In genomic region chr10:17622061-17622460, GRCh38 we compare ENCODE assay signal across 21 cellular contexts. TPM values are rescaled to one million over a fixed set of nuclear protein-coding genes. Genes with fewer than 3 reads are reported as not detected.
A peak's percentile ranks its signal among the peaks of the same experiment; 100 is the strongest.
DNase-seq lines count a peak whose midpoint lies in the region; ATAC-seq and TF ChIP-seq lines count a peak whose summit lies in the region.
"Had no signal": no experiment of that assay in that cellular context is flagged by ENCODE, and none has a peak within 500 bp of the region (broad histone marks: within the 10 kb centered on the region; RNA-seq: fewer than 3 reads in every experiment).

No MANE protein-coding gene starts in this region.

- no peaks in the 10 kb centered on the region for H3K27me3 Mint-ChIP-seq in MCF 10A (ENCODE audit: insufficient read depth, unreplicated experiment)

- WGBS in mammary epithelial cell (ENCODE audit: low coverage, missing lambda C conversion rate), result 76% methylated on average over 8 of the region's 8 CpGs

- H3K9ac ChIP-seq in mammary epithelial cell (ENCODE audit: insufficient read depth, low read length) (no peak overlapping the region), adipocyte (ENCODE audit: low read length) (no peak overlapping the region)

- in situ Hi-C loops in mammary epithelial cell (cut with MboI; ENCODE audit: low sequenced_read_pairs in 2 of 2), result loop anchor here (25.0 kb wide), 2 partner anchors 240 to 615 kb away; no protein-coding TSS in a partner anchor

- BruUV-seq in MCF 10A (replicated peaks; lab: Mats Ljungman, UMichigan) (no TSS peak), mammary epithelial cell (replicated peaks; lab: Mats Ljungman, UMichigan) (no TSS peak)

- dilution Hi-C loops in mammary epithelial cell (cut with HindIII; ENCODE audit: low sequenced_read_pairs), result loop anchor here (5.0 kb wide), 1 partner anchor 70 kb away; no protein-coding TSS in a partner anchor

- H3K9me3 Mint-ChIP-seq in MCF 10A (ENCODE audit: unreplicated experiment), result no peaks in the 10 kb centered on the region
- H3K9me3 Mint-ChIP-seq: CD8-positive, alpha-beta memory T cell had no signal

- no peak for TF ChIP-seq CTCF in MCF 10A (IDR thresholded peaks at IDR 0.05; ENCODE audit: unreplicated experiment)
- TF ChIP-seq CTCF in mammary epithelial cell (conservative IDR thresholded peaks at IDR 0.05 in 1 of 2, IDR thresholded peaks at IDR 0.05 in 1 of 2; ENCODE audit: extremely low read depth in 1 of 2, insufficient read depth in 1 of 2, low read depth in 1 of 2, low read length in 2 of 2), result no peak

- H3K27ac Mint-ChIP-seq in MCF 10A (ENCODE audit: low read depth, unreplicated experiment), result no peak overlapping the region
- H3K27ac Mint-ChIP-seq: GM23338 had no signal

- H3K4me3 Mint-ChIP-seq in MCF 10A (ENCODE audit: unreplicated experiment), result no peak overlapping the region
- H3K4me3 Mint-ChIP-seq: CD8-positive, alpha-beta memory T cell; GM23338 had no signal

- H3K4me2 ChIP-seq in mammary epithelial cell (ENCODE audit: insufficient read depth, low read depth, low read length), result no peak overlapping the region
- H3K4me2 ChIP-seq: GM23338 had no signal

- H3K36me3 ChIP-seq in mammary epithelial cell (ENCODE audit: insufficient read depth, low read length), result no peaks in the 10 kb centered on the region
- no peaks in the 10 kb centered on the region for H3K36me3 ChIP-seq in adipocyte (ENCODE audit: control insufficient read depth, insufficient read depth, low read length, severe bottlenecking)
- H3K36me3 ChIP-seq: Peyer's patch had no signal

- H3K4me3 ChIP-seq in mammary epithelial cell (replicated peaks in 1 of 3; ENCODE audit: insufficient read depth in 1 of 3, low read depth in 2 of 3, low read length in 3 of 3), result no peak overlapping the region
- H3K4me3 ChIP-seq in adipocyte (ENCODE audit: low read length), result no peak overlapping the region
- H3K4me3 ChIP-seq: GM23338, Peyer's patch had no signal

- H3K27ac ChIP-seq in mammary epithelial cell (ENCODE audit: insufficient read depth, low read depth, low read length), result no peak overlapping the region
- H3K27ac ChIP-seq: C4-2B, Peyer's patch had no signal

- H3K9me3 ChIP-seq in mammary epithelial cell (replicated peaks; ENCODE audit: insufficient read depth, low read length) (no peaks in the 10 kb centered on the region), adipocyte (ENCODE audit: control insufficient read depth, low read length) (peaks cover 4% of the 10 kb centered on the region)
- H3K9me3 ChIP-seq: Peyer's patch had no signal

- no peaks in the 10 kb centered on the region for H3K4me1 ChIP-seq in mammary epithelial cell (ENCODE audit: insufficient read depth, low read length)
- H3K4me1 ChIP-seq in adipocyte (ENCODE audit: control insufficient read depth, insufficient read depth, low read length), result no peaks in the 10 kb centered on the region

- no peaks in the 10 kb centered on the region for H3K36me3 Mint-ChIP-seq in MCF 10A (ENCODE audit: insufficient read depth, unreplicated experiment)
- H3K36me3 Mint-ChIP-seq: CD8-positive, alpha-beta memory T cell had no signal

- intact Hi-C loops in MCF 10A (cut with micrococcal nuclease), result no loop called here
- intact Hi-C loops in mammary epithelial cell (cut with micrococcal nuclease), result no loop called here

- no peaks in the 10 kb centered on the region for H3K79me2 ChIP-seq in mammary epithelial cell (ENCODE audit: insufficient read depth, low read length)

- POLR2A ChIA-PET in MCF 10A (lab: Yijun Ruan, JAX), result interaction anchor here (0.6 to 2.1 kb wide), 4 partner anchors 12 to 283 kb away, joined by 3 to 7 read pairs (median 4); partner anchors contain the start of gene STAM

- CTCF ChIA-PET in MCF 10A (lab: Yijun Ruan, JAX) (interaction anchor here (0.5 to 1.6 kb wide), 7 partner anchors 11 to 615 kb away, joined by 3 to 5 read pairs (median 3); partner anchors contain the start of gene STAM), mammary epithelial cell (lab: Charles Lee; ENCODE audit: low non-redundant PET) (no interaction called here)

- no peak overlapping the region for H2AFZ ChIP-seq in mammary epithelial cell (ENCODE audit: low read depth, low read length)
- H2AFZ ChIP-seq: GM23338 had no signal

- no peaks in the 10 kb centered on the region for H3K27me3 ChIP-seq in mammary epithelial cell (ENCODE audit: insufficient read depth, low read length)
- H3K27me3 ChIP-seq in adipocyte (replicated peaks; ENCODE audit: control insufficient read depth, insufficient read depth, low read length), result no peaks in the 10 kb centered on the region
- H3K27me3 ChIP-seq: Peyer's patch had no signal

- H3K4me1 Mint-ChIP-seq in MCF 10A (ENCODE audit: insufficient read depth, unreplicated experiment), result peaks cover 6% of the 10 kb centered on the region

- no peak for ATAC-seq in HG02870 (IDR thresholded peaks at IDR 0.05; ENCODE audit: unreplicated experiment)
- ATAC-seq in HG03196 (IDR thresholded peaks at IDR 0.05; ENCODE audit: unreplicated experiment), result no peak
- ATAC-seq: GM23338, HCT116 had no signal

- H4K20me1 ChIP-seq in mammary epithelial cell (ENCODE audit: insufficient read depth, low read length), result no peaks in the 10 kb centered on the region

- peak; percentile 28 for DNase-seq in MCF 10A (ENCODE audit: unreplicated experiment)
- DNase-seq in mammary epithelial cell, result no peak
- peak; percentile 7 for DNase-seq in adipocyte (ENCODE audit: low read depth)
- DNase-seq in fibroblast of peridontal ligament (ENCODE audit: extremely low read depth), result peak; percentile 33
- no peak for DNase-seq in NCI-H82 treated with DMSO at 0.1 percent for 48 hours (lab: John Stamatoyannopoulos, UW; ENCODE audit: unreplicated experiment)
- DNase-seq in NCI-H1694 (lab: John Stamatoyannopoulos, UW), result no peak
- DNase-seq: CD8-positive, alpha-beta memory T cell; GDM1; Kasumi-1; NCI-H1092; NCI-H1436 treated with DMSO at 0.1 percent for 48 hours; NCI-H2029 treated with DMSO at 0.1 percent for 48 hours; NCI-H226; NCI-H510A treated with DMSO at 0.1 percent for 48 hours; NCI-H774; Peyer's patch had no signal

RNA-seq across cellular contexts. Expression of gene HACD1, which starts 4.9 kb away (rescaled TPM):
- total RNA-seq in MCF 10A (2022) (29.6 and 34.2 TPM in 2 replicates), mammary epithelial cell (10 to 100 TPM; 30.3 to 35.4 TPM)
- polyA plus RNA-seq in mammary epithelial cell, result 15.7 TPM
- 18.2 TPM for polyA minus RNA-seq in mammary epithelial cell

RNA-seq across cellular contexts. Expression of gene STAM, which starts 21.9 kb away (rescaled TPM):
- total RNA-seq in MCF 10A (2022) (35.4 and 55.5 TPM in 2 replicates), mammary epithelial cell (10 to 100 TPM; 32.0 to 35.9 TPM)
- 29.1 TPM for polyA plus RNA-seq in mammary epithelial cell
- polyA minus RNA-seq in mammary epithelial cell, result 32.1 TPM

Comparison
In these comparisons a context has a peak if more than half of its experiments do, and no peak if none do; other contexts are left out.
1. DNase-seq: peak in MCF 10A (single experiment), adipocyte (single experiment) and fibroblast of peridontal ligament (single experiment); none in mammary epithelial cell (single experiment), NCI-H82 treated with DMSO at 0.1 percent for 48 hours (single experiment) and NCI-H1694 (single experiment).